In the genomic region with DNA sequence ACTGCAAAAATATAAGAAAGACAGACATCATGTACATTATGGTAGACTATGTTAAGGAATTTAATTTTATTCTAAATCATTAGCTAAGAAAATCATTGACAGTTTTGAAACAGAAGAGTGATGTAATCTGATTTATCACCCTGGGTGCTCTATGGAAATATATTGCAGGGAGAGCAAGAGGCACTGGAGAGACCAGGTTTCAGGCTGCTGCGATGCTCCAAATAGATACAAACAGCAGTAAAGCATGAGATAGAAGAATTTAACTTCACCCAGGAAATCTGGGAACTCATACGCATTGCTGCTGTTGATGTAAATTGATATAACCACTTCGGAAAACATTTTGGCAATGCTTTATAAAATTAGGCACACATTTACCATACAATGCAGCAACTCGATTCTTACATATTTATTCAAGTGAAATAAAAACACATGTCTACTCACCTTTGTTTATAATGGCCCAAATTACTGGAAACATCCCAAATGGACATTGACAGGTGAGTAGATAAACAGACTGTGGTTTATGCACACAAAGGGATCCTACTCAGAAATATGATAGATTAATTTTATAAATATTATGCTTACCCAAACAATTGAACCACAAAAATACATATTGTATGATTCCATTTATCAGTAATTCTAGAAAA, we compare ENCODE assay signal across 1 cellular context.
A peak's percentile ranks its signal among the peaks of the same experiment; 100 is the strongest.
TF ChIP-seq lines count a peak whose summit lies in the region.

No MANE protein-coding gene starts in this region.

TF ChIP-seq in liver, 16 proteins besides CTCF, POLR2A, EP300 and RAD21 (continued from another document):
- TF ChIP-seq, protein P1, sequence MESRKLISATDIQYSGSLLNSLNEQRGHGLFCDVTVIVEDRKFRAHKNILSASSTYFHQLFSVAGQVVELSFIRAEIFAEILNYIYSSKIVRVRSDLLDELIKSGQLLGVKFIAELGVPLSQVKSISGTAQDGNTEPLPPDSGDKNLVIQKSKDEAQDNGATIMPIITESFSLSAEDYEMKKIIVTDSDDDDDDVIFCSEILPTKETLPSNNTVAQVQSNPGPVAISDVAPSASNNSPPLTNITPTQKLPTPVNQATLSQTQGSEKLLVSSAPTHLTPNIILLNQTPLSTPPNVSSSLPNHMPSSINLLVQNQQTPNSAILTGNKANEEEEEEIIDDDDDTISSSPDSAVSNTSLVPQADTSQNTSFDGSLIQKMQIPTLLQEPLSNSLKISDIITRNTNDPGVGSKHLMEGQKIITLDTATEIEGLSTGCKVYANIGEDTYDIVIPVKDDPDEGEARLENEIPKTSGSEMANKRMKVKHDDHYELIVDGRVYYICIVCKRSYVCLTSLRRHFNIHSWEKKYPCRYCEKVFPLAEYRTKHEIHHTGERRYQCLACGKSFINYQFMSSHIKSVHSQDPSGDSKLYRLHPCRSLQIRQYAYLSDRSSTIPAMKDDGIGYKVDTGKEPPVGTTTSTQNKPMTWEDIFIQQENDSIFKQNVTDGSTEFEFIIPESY (IDR thresholded peaks at IDR 0.05) = peak; percentile 16
- TF ChIP-seq FOXA2 (IDR thresholded peaks at IDR 0.05) (peak; percentile 88), FOXA1 (IDR thresholded peaks at IDR 0.05) (peak; percentile 64), HNF4A (conservative IDR thresholded peaks at IDR 0.05) (peak in 1 of 2 donors; percentile 43), JUND (IDR thresholded peaks at IDR 0.05) (no peak), EGR1 (IDR thresholded peaks at IDR 0.05; ENCODE audit: low read depth in 2 of 2) (no peak), RXRA (IDR thresholded peaks at IDR 0.05) (peak in 1 of 2 donors; percentile 42)
- TF ChIP-seq, protein P2, sequence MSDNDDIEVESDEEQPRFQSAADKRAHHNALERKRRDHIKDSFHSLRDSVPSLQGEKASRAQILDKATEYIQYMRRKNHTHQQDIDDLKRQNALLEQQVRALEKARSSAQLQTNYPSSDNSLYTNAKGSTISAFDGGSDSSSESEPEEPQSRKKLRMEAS (IDR thresholded peaks at IDR 0.05) = peak; percentile 44
- TF ChIP-seq, protein P3, sequence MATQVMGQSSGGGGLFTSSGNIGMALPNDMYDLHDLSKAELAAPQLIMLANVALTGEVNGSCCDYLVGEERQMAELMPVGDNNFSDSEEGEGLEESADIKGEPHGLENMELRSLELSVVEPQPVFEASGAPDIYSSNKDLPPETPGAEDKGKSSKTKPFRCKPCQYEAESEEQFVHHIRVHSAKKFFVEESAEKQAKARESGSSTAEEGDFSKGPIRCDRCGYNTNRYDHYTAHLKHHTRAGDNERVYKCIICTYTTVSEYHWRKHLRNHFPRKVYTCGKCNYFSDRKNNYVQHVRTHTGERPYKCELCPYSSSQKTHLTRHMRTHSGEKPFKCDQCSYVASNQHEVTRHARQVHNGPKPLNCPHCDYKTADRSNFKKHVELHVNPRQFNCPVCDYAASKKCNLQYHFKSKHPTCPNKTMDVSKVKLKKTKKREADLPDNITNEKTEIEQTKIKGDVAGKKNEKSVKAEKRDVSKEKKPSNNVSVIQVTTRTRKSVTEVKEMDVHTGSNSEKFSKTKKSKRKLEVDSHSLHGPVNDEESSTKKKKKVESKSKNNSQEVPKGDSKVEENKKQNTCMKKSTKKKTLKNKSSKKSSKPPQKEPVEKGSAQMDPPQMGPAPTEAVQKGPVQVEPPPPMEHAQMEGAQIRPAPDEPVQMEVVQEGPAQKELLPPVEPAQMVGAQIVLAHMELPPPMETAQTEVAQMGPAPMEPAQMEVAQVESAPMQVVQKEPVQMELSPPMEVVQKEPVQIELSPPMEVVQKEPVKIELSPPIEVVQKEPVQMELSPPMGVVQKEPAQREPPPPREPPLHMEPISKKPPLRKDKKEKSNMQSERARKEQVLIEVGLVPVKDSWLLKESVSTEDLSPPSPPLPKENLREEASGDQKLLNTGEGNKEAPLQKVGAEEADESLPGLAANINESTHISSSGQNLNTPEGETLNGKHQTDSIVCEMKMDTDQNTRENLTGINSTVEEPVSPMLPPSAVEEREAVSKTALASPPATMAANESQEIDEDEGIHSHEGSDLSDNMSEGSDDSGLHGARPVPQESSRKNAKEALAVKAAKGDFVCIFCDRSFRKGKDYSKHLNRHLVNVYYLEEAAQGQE (IDR thresholded peaks at IDR 0.05) = no peak
